Comparison of ENCODE assay signal across 8 cellular contexts in genomic region chr19:38049105-38049649, GRCh38.
A peak's percentile ranks its signal among the peaks of the same experiment; 100 is the strongest.
DNase-seq lines count a peak whose midpoint lies in the region; ATAC-seq, FAIRE-seq and TF ChIP-seq lines count a peak whose summit lies in the region.

No MANE protein-coding gene starts in this region.

- TF ChIP-seq EP300 in H1 (IDR thresholded peaks at IDR 0.05; ENCODE audit: borderline replicate concordance in 1 of 2, low read depth in 2 of 2, low read length in 2 of 2), result no peak

- no peak overlapping the region for H4K91ac ChIP-seq in H1 (replicated peaks; ENCODE audit: insufficient read length, low read length)

- no peak for TF ChIP-seq RAD21 in H1 (IDR thresholded peaks at IDR 0.05 in 1 of 2, conservative IDR thresholded peaks at IDR 0.05 in 1 of 2; ENCODE audit: low read depth in 2 of 2, low read length in 2 of 2)

- H3K27ac ChIP-seq in right atrium auricular region, result no peak overlapping the region
- no peak overlapping the region for H3K27ac ChIP-seq in H1 (ENCODE audit: low read depth, low read length)

- H3K27me3 Mint-ChIP-seq in stimulated activated naive CD8-positive, alpha-beta T cell treated with anti-CD3 and anti-CD28 coated beads, Interleukin-15, Interleukin-2, amounts not matched to agents 100 ng/mL and 50 ng/mL, for 24 hours, result no peaks in the 10 kb centered on the region

- TF ChIP-seq CTCF in right atrium auricular region (IDR thresholded peaks at IDR 0.05) (no peak), H1 (IDR thresholded peaks at IDR 0.05; ENCODE audit: control extremely low read depth in 1 of 3, insufficient read depth in 1 of 3, low read depth in 1 of 3, low read length in 3 of 3) (no peak)

- intact Hi-C loops in Right ventricle myocardium superior (cut with DNase I), result no loop called here

- no peak for TF ChIP-seq POLR2A in H1 (IDR thresholded peaks at IDR 0.05; ENCODE audit: control extremely low read depth in 1 of 2, low read depth in 2 of 2, low read length in 2 of 2)

- H2BK120ac ChIP-seq in H1 (replicated peaks; ENCODE audit: low read depth, low read length), result no peak overlapping the region

- no peak overlapping the region for H4K5ac ChIP-seq in H1 (ENCODE audit: insufficient read length, low read depth, low read length)

- no peaks in the 10 kb centered on the region for H3K4me1 ChIP-seq in right atrium auricular region
- H3K4me1 ChIP-seq in H1 (replicated peaks in 1 of 4; ENCODE audit: control insufficient read depth in 3 of 4, insufficient read depth in 4 of 4, low read length in 3 of 4), result peaks cover 11 to 25% (median 22%) of the 10 kb centered on the region in 4 experiments

- no peak overlapping the region for H3K4me3 ChIP-seq in right atrium auricular region
- H3K4me3 ChIP-seq in H1 (ENCODE audit: extremely low read depth in 1 of 4, insufficient read depth in 2 of 4, low read depth in 3 of 4, low read length in 4 of 4), result no peak overlapping the region

- no peak overlapping the region for H2BK15ac ChIP-seq in H1 (ENCODE audit: low read length)

- no peak overlapping the region for H3K23ac ChIP-seq in H1 (ENCODE audit: insufficient read length)

- H3K9me3 ChIP-seq in right atrium auricular region (no peaks in the 10 kb centered on the region), H1 (ENCODE audit: insufficient read depth in 2 of 2, low read depth in 1 of 2, low read length in 1 of 2) (peaks cover 0 to 3% of the 10 kb centered on the region in 2 experiments; a peak in 1 of 4 replicates)

- H2BK20ac ChIP-seq in H1 (ENCODE audit: low read length), result no peak overlapping the region

- H3K36me3 ChIP-seq in right atrium auricular region (no peaks in the 10 kb centered on the region), H1 (ENCODE audit: control insufficient read depth in 2 of 4, insufficient read depth in 4 of 4, low read length in 3 of 4) (no peaks in the 10 kb centered on the region)

- FAIRE-seq in H1 (lab: Jason Lieb, UNC), result no peak

- no peaks in the 10 kb centered on the region for H3K36me3 Mint-ChIP-seq in stimulated activated naive CD8-positive, alpha-beta T cell treated with anti-CD3 and anti-CD28 coated beads, Interleukin-15, Interleukin-2, amounts not matched to agents 100 ng/mL and 50 ng/mL, for 24 hours (ENCODE audit: low read depth)

- H3K9me3 Mint-ChIP-seq in stimulated activated naive CD8-positive, alpha-beta T cell treated with anti-CD3 and anti-CD28 coated beads, Interleukin-15, Interleukin-2, amounts not matched to agents 100 ng/mL and 50 ng/mL, for 24 hours, result no peaks in the 10 kb centered on the region

- H3K4ac ChIP-seq in H1 (replicated peaks; ENCODE audit: insufficient read length, low read depth, low read length), result peak overlapping the region; percentile 69

- peak; percentile 18 for DNase-seq in Right ventricle myocardium superior
- no peak for DNase-seq in right atrium auricular region (ENCODE audit: low spot score)
- DNase-seq in H1 (ENCODE audit: low read depth in 1 of 2, low spot score in 2 of 2), result no peak
- no peak for DNase-seq in OCI-M2 (lab: John Stamatoyannopoulos, UW; ENCODE audit: unreplicated experiment)
- no peak for DNase-seq in cortex of kidney (lab: John Stamatoyannopoulos, UW)

- H3K4me3 Mint-ChIP-seq in stimulated activated naive CD8-positive, alpha-beta T cell treated with anti-CD3 and anti-CD28 coated beads, Interleukin-15, Interleukin-2, amounts not matched to agents 100 ng/mL and 50 ng/mL, for 24 hours, result peak overlapping the region; percentile 77

- H3K14ac ChIP-seq in H1 (ENCODE audit: insufficient read length), result no peak overlapping the region

- no peak overlapping the region for H2BK12ac ChIP-seq in H1 (ENCODE audit: low read depth, low read length)

- no peak overlapping the region for H2AK5ac ChIP-seq in H1 (ENCODE audit: low read depth, low read length)

- H2BK5ac ChIP-seq in H1 (ENCODE audit: low read depth, low read length), result no peak overlapping the region

- H3K9ac ChIP-seq in H1 (replicated peaks in 1 of 4; ENCODE audit: extremely low read depth in 1 of 4, low read depth in 3 of 4, low read length in 3 of 4), result no peak overlapping the region

- ATAC-seq in Right ventricle myocardium superior (ENCODE audit: poor library complexity), result peak; percentile 46
- ATAC-seq in HG03280 (IDR thresholded peaks at IDR 0.05; ENCODE audit: unreplicated experiment), result peak; percentile 37
- ATAC-seq in activated CD4-positive, CD25-positive, alpha-beta regulatory T cell treated with anti-CD3 and anti-CD28 coated beads, Interleukin-2, amount 50 U/mL, for 24 hours, result peak; percentile 94 to 95

- peaks cover 0 to 17% of the 10 kb centered on the region in 2 experiments; a peak in 1 of 4 replicates for H3K79me2 ChIP-seq in H1 (ENCODE audit: control insufficient read depth in 1 of 2, insufficient read depth in 2 of 2, low read length in 2 of 2)

- peaks cover 55% of the 10 kb centered on the region for H3K4me1 Mint-ChIP-seq in stimulated activated naive CD8-positive, alpha-beta T cell treated with anti-CD3 and anti-CD28 coated beads, Interleukin-15, Interleukin-2, amounts not matched to agents 100 ng/mL and 50 ng/mL, for 24 hours (ENCODE audit: low read depth)

- no peak overlapping the region for H3K4me2 ChIP-seq in H1 (ENCODE audit: insufficient read depth in 1 of 2, low read depth in 2 of 2, low read length in 2 of 2)

- H3K27ac Mint-ChIP-seq in stimulated activated naive CD8-positive, alpha-beta T cell treated with anti-CD3 and anti-CD28 coated beads, Interleukin-15, Interleukin-2, amounts not matched to agents 100 ng/mL and 50 ng/mL, for 24 hours, result peak overlapping the region; percentile 95

- H3K18ac ChIP-seq in H1 (ENCODE audit: extremely low read depth, low read length), result no peak overlapping the region

- peaks cover 2 to 8% of the 10 kb centered on the region in 2 experiments for H4K20me1 ChIP-seq in H1 (replicated peaks in 1 of 2; ENCODE audit: control insufficient read depth in 1 of 2, insufficient read depth in 2 of 2, low read length in 2 of 2)

- no peak overlapping the region for H3K56ac ChIP-seq in H1 (replicated peaks; ENCODE audit: insufficient read length, low read depth, low read length)

- H3K27me3 ChIP-seq in right atrium auricular region (no peaks in the 10 kb centered on the region), H1 (replicated peaks in 1 of 4; ENCODE audit: control insufficient read depth in 3 of 4, extremely low read depth in 1 of 4, insufficient read depth in 3 of 4, low read length in 3 of 4) (no peaks in the 10 kb centered on the region)

- peaks cover 6% of the 10 kb centered on the region for H3K79me1 ChIP-seq in H1 (ENCODE audit: low read depth, low read length)

- no peaks in the 10 kb centered on the region for H3K23me2 ChIP-seq in H1 (ENCODE audit: low read depth, low read length)

- no peak overlapping the region; the same call in 1 of the 2 replicates for H4K8ac ChIP-seq in H1 (ENCODE audit: extremely low read depth, insufficient read depth, low read length)

- POLR2A ChIA-PET in H1 (lab: Charles Lee; ENCODE audit: partially characterized antibody), result interaction anchor here (0.7 to 1.7 kb wide), 3 partner anchors 9 to 11 kb away, joined by 3 to 5 read pairs (median 4); no protein-coding TSS in a partner anchor

- 90% methylated on average over 10 of the region's 10 CpGs; no CpG with 5 or more reads in 1 of the 2 experiments for WGBS in H1 (ENCODE audit: extremely low coverage in 1 of 2, insufficient coverage in 1 of 2, insufficient read length in 1 of 2, insufficient replicate concordance in 2 of 2, low coverage in 1 of 2, low lambda C conversion rate in 2 of 2, missing lambda C conversion rate in 1 of 2), 2 experiments

- H2AFZ ChIP-seq in H1 (ENCODE audit: low read length), result no peak overlapping the region

- CTCF ChIA-PET in H1 (lab: Charles Lee; ENCODE audit: partially characterized antibody), result interaction anchor here (1.6 to 2.0 kb wide), 2 partner anchors 56 to 147 kb away, joined by 3 to 7 read pairs; no protein-coding TSS in a partner anchor

TF ChIP-seq in H1, 55 proteins besides CTCF, POLR2A, EP300 and RAD21:
- TF ChIP-seq BRCA1 (IDR thresholded peaks at IDR 0.05; ENCODE audit: low read depth, low read length), result no peak
TF ChIP-seq in H1: peak in this region for 0.

Comparison
In these comparisons a context has a peak if more than half of its experiments do, and no peak if none do; other contexts are left out.
1. ATAC-seq: peak in every context shown above with its lines; median percentile 94 in activated CD4-positive, CD25-positive, alpha-beta regulatory T cell treated with anti-CD3 and anti-CD28 coated beads, Interleukin-2, amount 50 U/mL, for 24 hours; 46 in Right ventricle myocardium superior; 37 in HG03280.